16 cellular contexts compared by ENCODE assay signal in the genomic region with DNA sequence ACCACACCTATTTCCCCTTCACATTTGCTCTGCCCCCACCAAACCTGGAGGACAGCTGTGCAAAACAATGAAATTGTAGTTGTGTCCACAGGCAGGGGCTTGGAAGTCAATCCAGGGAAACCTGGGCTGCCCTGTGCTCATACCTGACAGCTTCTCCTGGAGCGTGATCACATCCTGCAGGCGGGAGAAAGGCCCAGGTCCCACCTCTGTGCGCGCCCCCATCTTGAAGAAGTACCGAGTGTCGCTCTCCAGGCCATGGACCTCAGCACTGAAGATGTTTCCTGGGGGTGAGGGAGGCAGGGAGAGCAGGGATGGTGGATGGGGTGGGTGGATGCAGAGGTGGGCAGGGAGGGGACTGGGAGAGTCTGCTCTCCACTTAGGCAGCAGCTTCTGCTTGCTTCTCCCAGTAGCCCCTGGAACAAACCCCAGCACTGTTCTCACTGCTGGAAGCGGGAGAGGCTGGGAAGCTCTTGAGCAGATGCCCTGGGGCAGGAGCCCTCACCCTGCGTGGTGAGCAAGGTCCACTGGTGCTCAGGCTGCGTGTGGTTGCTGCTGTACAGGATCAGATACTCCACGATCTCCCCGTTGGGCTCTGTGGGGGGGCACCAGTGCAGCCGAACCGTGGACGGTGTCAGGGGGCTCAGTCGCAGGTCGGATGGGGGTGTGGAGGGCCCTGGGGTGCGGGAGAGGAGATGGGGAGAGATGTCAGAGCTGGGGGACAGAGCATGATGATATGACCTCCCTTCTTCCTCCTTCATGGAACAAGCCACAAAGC. TPM values are rescaled to one million over a fixed set of nuclear protein-coding genes. Genes with fewer than 3 reads are reported as not detected.
A peak's percentile ranks its signal among the peaks of the same experiment; 100 is the strongest.
DNase-seq lines count a peak whose midpoint lies in the region; ATAC-seq and TF ChIP-seq lines count a peak whose summit lies in the region.
"Had no signal": no experiment of that assay in that cellular context is flagged by ENCODE, and none has a peak within 500 bp of the region (broad histone marks: within the 10 kb centered on the region; RNA-seq: fewer than 3 reads in every experiment).

No MANE protein-coding gene starts in this region.

- no peak overlapping the region for H4K8ac ChIP-seq in mesenchymal stem cell (ENCODE audit: low read length)

- no peak overlapping the region for H2BK5ac ChIP-seq in mesenchymal stem cell (ENCODE audit: low read depth, low read length, poor library complexity, severe bottlenecking)

- H3K27me3 Mint-ChIP-seq in CD8-positive, alpha-beta T cell (ENCODE audit: low read depth) = peaks cover 17% of the 10 kb centered on the region

- H3K14ac ChIP-seq in mesenchymal stem cell (ENCODE audit: low read length in 2 of 2) = no peak overlapping the region

- H2AK5ac ChIP-seq in mesenchymal stem cell (ENCODE audit: low read length, severe bottlenecking) = no peak overlapping the region

- H3K9me3 Mint-ChIP-seq in CD8-positive, alpha-beta T cell = no peaks in the 10 kb centered on the region

- H3K4me2 ChIP-seq in mesenchymal stem cell (ENCODE audit: low read length, poor library complexity, severe bottlenecking) = no peak overlapping the region

- H3K4me1 Mint-ChIP-seq in CD8-positive, alpha-beta T cell (ENCODE audit: low read depth) = peaks cover 12% of the 10 kb centered on the region

- H2BK12ac ChIP-seq in mesenchymal stem cell (ENCODE audit: low read length in 2 of 2) = no peak overlapping the region

- POLR2A ChIA-PET in HEK293 (lab: Yijun Ruan, JAX) = no interaction called here
- POLR2A ChIA-PET in CD8-positive, alpha-beta T cell (lab: Charles Lee) = no interaction called here

- H3K4ac ChIP-seq in mesenchymal stem cell (ENCODE audit: low read depth in 1 of 2, low read length in 2 of 2) = no peak overlapping the region

- no peak overlapping the region for H3K4me3 Mint-ChIP-seq in CD8-positive, alpha-beta T cell
- H3K4me3 Mint-ChIP-seq: CD4-positive, alpha-beta memory T cell had no signal

- H3K4me3 ChIP-seq in H7 (ENCODE audit: insufficient read depth, low read depth, low read length) = no peak overlapping the region
- H3K4me3 ChIP-seq in HEK293 (ENCODE audit: low read depth, low read length) = no peak overlapping the region
- H3K4me3 ChIP-seq in mesenchymal stem cell (ENCODE audit: insufficient read depth in 1 of 2, low read depth in 1 of 2, low read length in 2 of 2) = no peak overlapping the region
- H3K4me3 ChIP-seq in CD8-positive, alpha-beta T cell (ENCODE audit: low read depth, low read length) = no peak overlapping the region

- no peak overlapping the region for H3K27ac Mint-ChIP-seq in CD8-positive, alpha-beta T cell

- intact Hi-C loops in CD8-positive, alpha-beta T cell (cut with DNase I, micrococcal nuclease) = no loop called here

- H3K36me3 ChIP-seq in H7 (replicated peaks; ENCODE audit: control insufficient read depth, insufficient read depth, low read length) (no peaks in the 10 kb centered on the region; the same call in none of the 2 replicates), HEK293 (ENCODE audit: control insufficient read depth in 2 of 2, insufficient read depth in 1 of 2, low read length in 2 of 2) (no peaks in the 10 kb centered on the region), mesenchymal stem cell (ENCODE audit: control insufficient read depth in 1 of 2, insufficient read depth in 2 of 2, low read depth in 1 of 2, low read length in 2 of 2) (peaks cover 4 to 87% of the 10 kb centered on the region in 2 experiments)
- no peaks in the 10 kb centered on the region for H3K36me3 ChIP-seq in CD8-positive, alpha-beta T cell (ENCODE audit: insufficient read depth, low read length)

- no peak overlapping the region for H2BK15ac ChIP-seq in mesenchymal stem cell (ENCODE audit: low read depth, poor library complexity, severe bottlenecking)

- CTCF ChIA-PET in HEK293 (lab: Yijun Ruan, JAX) = interaction anchor here (2.3 to 17.3 kb wide), 3 partner anchors 12 to 69 kb away, joined by 6 to 454 read pairs (median 53); no protein-coding TSS in a partner anchor
- CTCF ChIA-PET in CD8-positive, alpha-beta T cell (lab: Charles Lee) = interaction anchor here (0.9 to 12.0 kb wide), 3 partner anchors 10 to 69 kb away, joined by 3 to 147 read pairs (median 4); no protein-coding TSS in a partner anchor

- H3K27me3 ChIP-seq in H7 (ENCODE audit: control insufficient read depth, insufficient read depth, low read length) (no peaks in the 10 kb centered on the region), mesenchymal stem cell (ENCODE audit: control insufficient read depth in 1 of 2, insufficient read depth in 1 of 2, low read length in 2 of 2) (peaks cover 0 to 30% of the 10 kb centered on the region in 2 experiments)
- H3K27me3 ChIP-seq in CD8-positive, alpha-beta T cell (ENCODE audit: insufficient read depth, low read length) = no peaks in the 10 kb centered on the region

- H3K36me3 Mint-ChIP-seq in CD8-positive, alpha-beta T cell = no peaks in the 10 kb centered on the region
- H3K36me3 Mint-ChIP-seq: CD4-positive, alpha-beta memory T cell had no signal

- H3K23ac ChIP-seq in mesenchymal stem cell (ENCODE audit: low read length in 2 of 2) = no peak overlapping the region

- WGBS in mesenchymal stem cell = 93% methylated on average over 16 of the region's 17 CpGs

- H3K27ac ChIP-seq in HEK293 (ENCODE audit: extremely low read depth, low read depth, low read length) (no peak overlapping the region), mesenchymal stem cell (ENCODE audit: low read length, poor library complexity, severe bottlenecking) (no peak overlapping the region)
- H3K27ac ChIP-seq in CD8-positive, alpha-beta T cell (ENCODE audit: low read depth, low read length) = no peak overlapping the region

- H2AFZ ChIP-seq in mesenchymal stem cell (ENCODE audit: low read depth, low read length) = no peak overlapping the region

- H3K79me1 ChIP-seq in mesenchymal stem cell (replicated peaks; ENCODE audit: low read length, poor library complexity, severe bottlenecking) = peaks cover 2% of the 10 kb centered on the region

- H4K91ac ChIP-seq in mesenchymal stem cell (ENCODE audit: low read length) = peak overlapping the region; percentile 47

- no peaks in the 10 kb centered on the region for H3K9me3 ChIP-seq in HEK293 (ENCODE audit: control insufficient read depth, insufficient read depth, low read depth, low read length)
- H3K9me3 ChIP-seq in mesenchymal stem cell (ENCODE audit: control insufficient read depth, low read length) = no peaks in the 10 kb centered on the region
- no peaks in the 10 kb centered on the region for H3K9me3 ChIP-seq in CD8-positive, alpha-beta T cell (ENCODE audit: low read length)

- H3K18ac ChIP-seq in mesenchymal stem cell (ENCODE audit: low read depth in 1 of 2, low read length in 2 of 2) = no peak overlapping the region

- TF ChIP-seq CTCF in HEK293 (tag by site-specific recombination; IDR thresholded peaks at IDR 0.05) = no peak
- no peak for TF ChIP-seq CTCF in CD8-positive, alpha-beta T cell (IDR thresholded peaks at IDR 0.05)

- ATAC-seq in CD8-positive, alpha-beta T cell = no peak

- no peak overlapping the region for H2BK120ac ChIP-seq in mesenchymal stem cell (ENCODE audit: low read depth, low read length)

- DNase-seq in H7 (peak; percentile 37), islet precursor cell (peak; percentile 70), mesenchymal stem cell (no peak), iPS-NIHi7 (ENCODE audit: extremely low spot score) (no peak), DMS53 treated with DMSO at 0.1 percent for 48 hours (lab: John Stamatoyannopoulos, UW; ENCODE audit: unreplicated experiment) (no peak)
- DNase-seq in CD8-positive, alpha-beta T cell = no peak
- DNase-seq: C1 segment of cervical spinal cord; CD4-positive, alpha-beta memory T cell; DMS 273 treated with DMSO at 0.1 percent for 48 hours; DMS79 treated with DMSO at 0.1 percent for 48 hours; GF-D8; GOT3; HCEC 1CT had no signal

- H3K4me1 ChIP-seq in HEK293 (ENCODE audit: control insufficient read depth, insufficient read depth, low read length) (peaks cover 6% of the 10 kb centered on the region), mesenchymal stem cell (ENCODE audit: control insufficient read depth, insufficient read depth, low read depth, low read length) (peaks cover 11% of the 10 kb centered on the region)
- peaks cover 7% of the 10 kb centered on the region for H3K4me1 ChIP-seq in CD8-positive, alpha-beta T cell (ENCODE audit: insufficient read depth, low read length)

- H3K9ac ChIP-seq in mesenchymal stem cell (ENCODE audit: low read length) = no peak overlapping the region

TF ChIP-seq in HEK293, 187 proteins besides CTCF, POLR2A, EP300 and RAD21 (continues in another document):
- no peak for TF ChIP-seq TRIM28 (IDR thresholded peaks at IDR 0.05; ENCODE audit: borderline replicate concordance, low read length)
- TF ChIP-seq, protein P1, sequence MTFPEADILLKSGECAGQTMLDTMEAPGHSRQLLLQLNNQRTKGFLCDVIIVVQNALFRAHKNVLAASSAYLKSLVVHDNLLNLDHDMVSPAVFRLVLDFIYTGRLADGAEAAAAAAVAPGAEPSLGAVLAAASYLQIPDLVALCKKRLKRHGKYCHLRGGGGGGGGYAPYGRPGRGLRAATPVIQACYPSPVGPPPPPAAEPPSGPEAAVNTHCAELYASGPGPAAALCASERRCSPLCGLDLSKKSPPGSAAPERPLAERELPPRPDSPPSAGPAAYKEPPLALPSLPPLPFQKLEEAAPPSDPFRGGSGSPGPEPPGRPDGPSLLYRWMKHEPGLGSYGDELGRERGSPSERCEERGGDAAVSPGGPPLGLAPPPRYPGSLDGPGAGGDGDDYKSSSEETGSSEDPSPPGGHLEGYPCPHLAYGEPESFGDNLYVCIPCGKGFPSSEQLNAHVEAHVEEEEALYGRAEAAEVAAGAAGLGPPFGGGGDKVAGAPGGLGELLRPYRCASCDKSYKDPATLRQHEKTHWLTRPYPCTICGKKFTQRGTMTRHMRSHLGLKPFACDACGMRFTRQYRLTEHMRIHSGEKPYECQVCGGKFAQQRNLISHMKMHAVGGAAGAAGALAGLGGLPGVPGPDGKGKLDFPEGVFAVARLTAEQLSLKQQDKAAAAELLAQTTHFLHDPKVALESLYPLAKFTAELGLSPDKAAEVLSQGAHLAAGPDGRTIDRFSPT (tag by site-specific recombination; IDR thresholded peaks at IDR 0.05) = no peak
- TF ChIP-seq ZNF558 (tag by site-specific recombination; IDR thresholded peaks at IDR 0.05) = no peak
- TF ChIP-seq ZFHX2 (tag by site-specific recombination; conservative IDR thresholded peaks at IDR 0.05) = peak; percentile 42; the same call in 1 of the 2 replicates
- TF ChIP-seq KLF10 (tag by site-specific recombination; IDR thresholded peaks at IDR 0.05) = no peak
- no peak for TF ChIP-seq ZNF501 (tag by site-specific recombination; IDR thresholded peaks at IDR 0.05)
- TF ChIP-seq ZNF132 (tag by site-specific recombination; IDR thresholded peaks at IDR 0.05; ENCODE audit: borderline replicate concordance) = no peak

RNA-seq across cellular contexts. Expression of a gene that starts 10.7 kb away (rescaled TPM):
- 38.3 and 39.7 TPM in 2 replicates for total RNA-seq in H7 (2014; rRNA removed; shearing (Covaris generic))
- 4.8 TPM for polyA plus RNA-seq in mesenchymal stem cell (2013, experiment 1 of 2)
- 4.8 TPM for polyA plus RNA-seq in mesenchymal stem cell (2013, experiment 2 of 2)
- total RNA-seq in CD8-positive, alpha-beta T cell = not detected
- total RNA-seq: CD4-positive, alpha-beta memory T cell; Daoy had no signal
- polyA plus RNA-seq: BJ; CD4-positive, alpha-beta memory T cell had no signal

RNA-seq across cellular contexts. Expression of a gene that starts 34.3 kb away (rescaled TPM):
- total RNA-seq in H7 (2014; rRNA removed; shearing (Covaris generic)) = 7.4 and 10.6 TPM in 2 replicates
- 14.9 TPM for polyA plus RNA-seq in mesenchymal stem cell (2013, experiment 1 of 2)
- polyA plus RNA-seq in mesenchymal stem cell (2013, experiment 2 of 2) = 17.1 TPM
- total RNA-seq in CD8-positive, alpha-beta T cell = under 1 TPM in 1 of 2 experiments, not detected in 1; 0.08 TPM

Comparison
In these comparisons a context has a peak if more than half of its experiments do, and no peak if none do; other contexts are left out.
1. DNase-seq: peak in H7 (single experiment) and islet precursor cell (single experiment); none in mesenchymal stem cell (single experiment), CD8-positive, alpha-beta T cell (0 of 7), iPS-NIHi7 (single experiment) and DMS53 treated with DMSO at 0.1 percent for 48 hours (single experiment).
2. RNA of a gene that starts 10.7 kb away (total RNA-seq): 38.3 to 39.7 TPM in H7; not detected in CD8-positive, alpha-beta T cell; every median in the first group is over 10 times any median in the second.